In the genomic region with DNA sequence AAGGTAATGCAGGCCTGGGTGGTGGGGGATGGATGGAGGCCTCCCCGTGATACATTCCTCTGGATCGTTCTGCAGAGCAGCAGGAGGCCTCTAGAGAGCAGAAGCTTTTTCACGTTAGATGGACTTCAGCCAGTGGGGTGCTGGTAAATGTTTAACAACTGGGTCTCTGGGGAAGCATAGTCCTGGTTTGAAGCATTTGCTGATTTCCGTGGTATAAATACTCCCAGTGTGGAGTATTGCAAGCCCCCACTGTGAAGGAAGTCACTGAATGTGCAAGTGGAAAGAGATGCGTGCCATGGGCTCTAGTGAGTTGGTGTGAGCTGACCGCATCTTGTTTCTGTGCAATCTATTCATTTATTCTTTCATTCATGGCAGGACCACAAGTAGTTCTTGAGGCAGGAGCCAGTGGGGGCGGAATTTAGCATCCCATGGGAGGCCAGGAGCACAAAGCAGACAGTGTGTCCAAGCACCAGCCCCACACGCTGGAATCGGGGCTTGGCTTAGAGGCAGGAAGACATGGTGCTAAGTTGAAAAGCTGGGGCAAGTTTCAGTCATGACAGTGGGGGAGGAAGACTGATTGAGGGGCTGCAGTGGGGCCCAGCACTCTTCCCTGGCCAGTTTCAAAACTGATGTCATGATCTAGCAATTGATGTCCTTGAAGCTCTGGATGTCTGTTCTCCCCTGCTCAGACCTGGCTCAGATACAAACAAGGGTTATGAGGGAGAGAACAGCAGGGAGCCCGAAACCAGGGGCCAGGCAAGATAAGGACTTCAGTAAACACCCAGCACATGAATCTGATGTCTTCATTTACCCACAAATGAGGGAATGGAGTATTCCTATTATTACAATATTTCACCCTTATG, we compare ENCODE assay signal across 1 cellular context.
A peak's percentile ranks its signal among the peaks of the same experiment; 100 is the strongest.
TF ChIP-seq lines count a peak whose summit lies in the region.

No MANE protein-coding gene starts in this region.

TF ChIP-seq in K562, 482 proteins besides CTCF, POLR2A, EP300 and RAD21 (continued from another document):
- TF ChIP-seq RCOR1 (IDR thresholded peaks at IDR 0.05; ENCODE audit: borderline replicate concordance in 1 of 2, low read depth in 2 of 2, low read length in 2 of 2) (peak in 1 of 2 experiments; percentile 64; a peak in 1 of 4 replicates), CCNT2 (IDR thresholded peaks at IDR 0.05; ENCODE audit: borderline replicate concordance, extremely low read depth, insufficient read length, low read depth, low read length) (peak; percentile 24), RUNX1 (IDR thresholded peaks at IDR 0.05; ENCODE audit: low read depth) (no peak), ATF7 (IDR thresholded peaks at IDR 0.05) (peak; percentile 44), PCBP2 (IDR thresholded peaks at IDR 0.05; ENCODE audit: low read depth, low read length, poor library complexity, severe bottlenecking) (no peak), TCF3 (CRISPR knock-in tag; IDR thresholded peaks at IDR 0.05) (peak; percentile 76), NR2C1 (IDR thresholded peaks at IDR 0.05) (no peak), NR2C1 (tag; IDR thresholded peaks at IDR 0.05) (0 out of 2 replicates have a peak, but pooled peaks have one; percentile 23), ESRRA (IDR thresholded peaks at IDR 0.05; ENCODE audit: borderline replicate concordance, low read depth) (peak; percentile 55; the same call in 1 of the 2 replicates), TRIM24 (IDR thresholded peaks at IDR 0.05) (peak in 1 of 2 experiments; percentile 36; a peak in 1 of 4 replicates), KLF1 (tag; IDR thresholded peaks at IDR 0.05) (no peak), ARID1B (IDR thresholded peaks at IDR 0.05) (peak; percentile 70), FOXA3 (CRISPR knock-in tag; conservative IDR thresholded peaks at IDR 0.05 in 1 of 2, IDR thresholded peaks at IDR 0.05 in 1 of 2) (peak in 1 of 2 experiments; percentile 85; a peak in 2 of 4 replicates), MYBL2 (IDR thresholded peaks at IDR 0.05; ENCODE audit: low read depth) (no peak), MYBL2 (CRISPR knock-in tag; IDR thresholded peaks at IDR 0.05; ENCODE audit: borderline replicate concordance) (no peak), TAL1 (IDR thresholded peaks at IDR 0.05) (peak; percentile 87), CTBP1 (IDR thresholded peaks at IDR 0.05; ENCODE audit: borderline replicate concordance) (peak; percentile 33; the same call in 1 of the 2 replicates), NR4A1 (CRISPR knock-in tag; IDR thresholded peaks at IDR 0.05) (no peak), NR4A1 (tag; IDR thresholded peaks at IDR 0.05) (peak; percentile 10; the same call in 1 of the 2 replicates), CBFA2T2 (conservative IDR thresholded peaks at IDR 0.05) (peak; percentile 75), FOXK2 (conservative IDR thresholded peaks at IDR 0.05 in 1 of 2, IDR thresholded peaks at IDR 0.05 in 1 of 2; ENCODE audit: low read depth in 2 of 2) (no peak)
- TF ChIP-seq, protein P1, sequence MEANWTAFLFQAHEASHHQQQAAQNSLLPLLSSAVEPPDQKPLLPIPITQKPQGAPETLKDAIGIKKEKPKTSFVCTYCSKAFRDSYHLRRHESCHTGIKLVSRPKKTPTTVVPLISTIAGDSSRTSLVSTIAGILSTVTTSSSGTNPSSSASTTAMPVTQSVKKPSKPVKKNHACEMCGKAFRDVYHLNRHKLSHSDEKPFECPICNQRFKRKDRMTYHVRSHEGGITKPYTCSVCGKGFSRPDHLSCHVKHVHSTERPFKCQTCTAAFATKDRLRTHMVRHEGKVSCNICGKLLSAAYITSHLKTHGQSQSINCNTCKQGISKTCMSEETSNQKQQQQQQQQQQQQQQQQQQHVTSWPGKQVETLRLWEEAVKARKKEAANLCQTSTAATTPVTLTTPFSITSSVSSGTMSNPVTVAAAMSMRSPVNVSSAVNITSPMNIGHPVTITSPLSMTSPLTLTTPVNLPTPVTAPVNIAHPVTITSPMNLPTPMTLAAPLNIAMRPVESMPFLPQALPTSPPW (CRISPR knock-in tag; IDR thresholded peaks at IDR 0.05): no peak
